In genomic region chr19:6582515-6583489, GRCh38 we compare ENCODE assay signal across 13 cellular contexts. TPM values are rescaled to one million over a fixed set of nuclear protein-coding genes. Genes with fewer than 3 reads are reported as not detected.
"Had no signal": no experiment of that assay in that cellular context is flagged by ENCODE, and none has a peak within 500 bp of the region (broad histone marks: within the 10 kb centered on the region; RNA-seq: fewer than 3 reads in every experiment).

No MANE protein-coding gene starts in this region.

RNA-seq across cellular contexts. Expression of gene CD70, which starts 8.1 kb away (rescaled TPM):
- total RNA-seq: dermis microvascular lymphatic vessel endothelial cell; endothelial cell of umbilical vein; frontal cortex; liver; lung microvascular endothelial cell; naive thymus-derived CD8-positive, alpha-beta T cell; osteoblast; psoas muscle; sciatic nerve; temporal lobe; vagina had no signal
- polyA plus RNA-seq: endothelial cell of umbilical vein, heart left ventricle, liver, neural cell, psoas muscle had no signal
